In the genomic region with DNA sequence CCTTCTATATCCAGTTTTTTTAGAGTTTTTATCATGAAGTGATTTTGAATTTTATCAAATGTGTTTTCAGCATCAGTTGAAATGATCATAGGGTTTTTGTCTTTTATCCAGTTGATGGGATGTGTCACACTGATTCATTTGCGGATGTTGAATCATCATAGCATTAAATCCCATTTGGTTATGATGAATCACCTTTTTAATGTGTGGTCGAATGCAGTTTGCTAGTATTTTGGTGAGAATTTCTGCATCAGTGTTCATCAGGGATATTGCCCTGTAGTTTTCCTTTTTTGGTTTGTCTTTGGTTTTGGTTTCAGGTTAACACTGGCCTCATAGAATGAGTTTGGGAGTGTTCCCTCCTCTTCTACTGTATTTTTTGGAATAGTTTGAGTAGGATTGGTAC, we compare ENCODE assay signal across 19 cellular contexts.
DNase-seq lines count a peak whose midpoint lies in the region; ATAC-seq and TF ChIP-seq lines count a peak whose summit lies in the region.
"Had no signal": no experiment of that assay in that cellular context is flagged by ENCODE, and none has a peak within 500 bp of the region (broad histone marks: within the 10 kb centered on the region; RNA-seq: fewer than 3 reads in every experiment).

No MANE protein-coding gene starts in this region.

- no peaks in the 10 kb centered on the region for H3K4me1 Mint-ChIP-seq in T-cell
- H3K4me1 Mint-ChIP-seq: activated B cell treated with CpG ODN at 0.5 μM for 24 hours, naive B cell had no signal

- H3K27me3 ChIP-seq in RWPE2 (ENCODE audit: insufficient read depth, poor library complexity, severe bottlenecking) (no peaks in the 10 kb centered on the region), uterus (no peaks in the 10 kb centered on the region)
- H3K27me3 ChIP-seq: right atrium auricular region, SJCRH30 had no signal

- H3K4me3 Mint-ChIP-seq in T-cell: no peak overlapping the region
- H3K4me3 Mint-ChIP-seq: activated B cell treated with CpG ODN at 0.5 μM for 24 hours; activated T-cell treated with anti-CD3 and anti-CD28 coated beads, Interleukin-2, amount 50 U/mL, for 24 hours; brain; naive B cell had no signal

- peaks cover 18% of the 10 kb centered on the region for H3K4me1 ChIP-seq in RWPE2 (ENCODE audit: insufficient read depth, poor library complexity, severe bottlenecking)
- no peaks in the 10 kb centered on the region for H3K4me1 ChIP-seq in uterus
- H3K4me1 ChIP-seq: right atrium auricular region, SJCRH30 had no signal

- peak overlapping the region; percentile 83 for H3K27ac ChIP-seq in RWPE2 (ENCODE audit: poor library complexity, severe bottlenecking)
- no peak overlapping the region for H3K27ac ChIP-seq in uterus
- H3K27ac ChIP-seq: HL-60, right atrium auricular region, SJCRH30 had no signal

- no peak for TF ChIP-seq POLR2A in uterus (IDR thresholded peaks at IDR 0.05)

- H3K4me3 ChIP-seq in RWPE2 (ENCODE audit: severe bottlenecking) (no peak overlapping the region), uterus (no peak overlapping the region)
- H3K4me3 ChIP-seq: right atrium auricular region, SJCRH30 had no signal

- no peaks in the 10 kb centered on the region for H3K27me3 Mint-ChIP-seq in T-cell
- H3K27me3 Mint-ChIP-seq: activated B cell treated with CpG ODN at 0.5 μM for 24 hours; activated T-cell treated with anti-CD3 and anti-CD28 coated beads, Interleukin-2, amount 50 U/mL, for 24 hours; brain; naive B cell had no signal

- peaks cover 4 to 9% (median 4%) of the 10 kb centered on the region in 3 donors for H3K9me3 Mint-ChIP-seq in T-cell
- H3K9me3 Mint-ChIP-seq: activated T-cell treated with anti-CD3 and anti-CD28 coated beads, Interleukin-2, amount 50 U/mL, for 24 hours had no signal

- H3K36me3 ChIP-seq in RWPE2 (ENCODE audit: low read depth) (no peaks in the 10 kb centered on the region), uterus (no peaks in the 10 kb centered on the region)
- H3K36me3 ChIP-seq: right atrium auricular region, SJCRH30 had no signal

- no peaks in the 10 kb centered on the region for H3K36me3 Mint-ChIP-seq in T-cell
- H3K36me3 Mint-ChIP-seq: brain had no signal

- CTCF ChIA-PET in T-cell (lab: Charles Lee): no interaction called here

- ATAC-seq in RWPE2 (ENCODE audit: low read depth) (peak; percentile 98), esophagus mucosa (peak; percentile 80), T-cell (replicated peaks in 1 of 4) (no peak)

- DNase-seq in GM04504 (ENCODE audit: low read depth) (peak; percentile 74), RWPE2 (ENCODE audit: low spot score) (no peak), renal cortical epithelial cell (ENCODE audit: low read depth) (peak; percentile 85), T-cell (no peak), uterus (no peak), NCI-H187 treated with DMSO at 0.1 percent for 48 hours (lab: John Stamatoyannopoulos, UW) (no peak), NCI-H146 (lab: John Stamatoyannopoulos, UW) (no peak)
- DNase-seq: activated B cell treated with CpG ODN at 0.5 μM for 24 hours; activated T-cell treated with anti-CD3 and anti-CD28 coated beads, Interleukin-2, amount 50 U/mL, for 24 hours; erythroblast; naive B cell; NCI-H1092; NCI-H524; substantia nigra had no signal

- intact Hi-C loops in uterus (cut with DNase I; ENCODE audit: low total_unique reads): no loop called here

- H3K9me3 ChIP-seq in RWPE2 (ENCODE audit: severe bottlenecking) (no peaks in the 10 kb centered on the region), uterus (no peaks in the 10 kb centered on the region)
- H3K9me3 ChIP-seq: right atrium auricular region, SJCRH30 had no signal

- POLR2A ChIA-PET in T-cell (lab: Charles Lee): no interaction called here

- H3K27ac Mint-ChIP-seq in T-cell: no peak overlapping the region
- H3K27ac Mint-ChIP-seq: activated B cell treated with CpG ODN at 0.5 μM for 24 hours; activated T-cell treated with anti-CD3 and anti-CD28 coated beads, Interleukin-2, amount 50 U/mL, for 24 hours; naive B cell had no signal

- TF ChIP-seq CTCF in RWPE2 (IDR thresholded peaks at IDR 0.05; ENCODE audit: poor library complexity, severe bottlenecking): no peak
- TF ChIP-seq CTCF in uterus (IDR thresholded peaks at IDR 0.05): no peak

Comparison
In these comparisons a context has a peak if more than half of its experiments do, and no peak if none do; other contexts are left out.
1. DNase-seq: peak in GM04504 (single experiment) and renal cortical epithelial cell (single experiment); none in RWPE2 (single experiment), T-cell (0 of 34), uterus (0 of 2), NCI-H187 treated with DMSO at 0.1 percent for 48 hours (single experiment) and NCI-H146 (single experiment).
2. ATAC-seq: peak in RWPE2 (single experiment) and esophagus mucosa (single experiment); none in T-cell (0 of 4).